ENCODE assay signal across 18 cellular contexts in genomic region chr7:41133700-41134099, GRCh38.
A peak's percentile ranks its signal among the peaks of the same experiment; 100 is the strongest.
DNase-seq lines count a peak whose midpoint lies in the region; ATAC-seq and TF ChIP-seq lines count a peak whose summit lies in the region.
"Had no signal": no experiment of that assay in that cellular context is flagged by ENCODE, and none has a peak within 500 bp of the region (broad histone marks: within the 10 kb centered on the region; RNA-seq: fewer than 3 reads in every experiment).

No MANE protein-coding gene starts in this region.

- no peak for TF ChIP-seq CTCF in OCI-LY3 (IDR thresholded peaks at IDR 0.05; ENCODE audit: low read depth, low read length)
- TF ChIP-seq CTCF in smooth muscle cell (IDR thresholded peaks at IDR 0.05; ENCODE audit: borderline replicate concordance, insufficient read depth, poor library complexity, severe bottlenecking) = no peak

- H3K4me3 ChIP-seq in OCI-LY3 (ENCODE audit: low read length) (peak overlapping the region; percentile 40), smooth muscle cell (no peak overlapping the region)
- H3K4me3 ChIP-seq: BLaER1 treated with 17β-estradiol and CSF1 and Interleukin-3, amounts not matched to agents 10 nM and 100 nM; cardiac muscle cell; tibial nerve had no signal

- H3F3A ChIP-seq in smooth muscle cell (ENCODE audit: low read depth) = peaks cover 3% of the 10 kb centered on the region

- H3K79me2 ChIP-seq in OCI-LY3 (ENCODE audit: low read length) (no peaks in the 10 kb centered on the region), smooth muscle cell (ENCODE audit: low read depth) (no peaks in the 10 kb centered on the region)

- in situ Hi-C loops in KBM-7 (cut with MboI; ENCODE audit: low pct_unique_long_range_greater_than_20kb, low sequenced_read_pairs) = no loop called here

- H3K4me2 ChIP-seq in OCI-LY3 (ENCODE audit: low read length) (peak overlapping the region; percentile 72), smooth muscle cell (peak overlapping the region; percentile 53)
- H3K4me2 ChIP-seq: KMS-11 had no signal

- ATAC-seq in GM19372 (IDR thresholded peaks at IDR 0.05; ENCODE audit: low read depth, unreplicated experiment) (peak; percentile 10), HG02885 (IDR thresholded peaks at IDR 0.05; ENCODE audit: poor library complexity, unreplicated experiment) (peak; percentile 2), HG03039 (IDR thresholded peaks at IDR 0.05; ENCODE audit: unreplicated experiment) (no peak), GM21360 (IDR thresholded peaks at IDR 0.05; ENCODE audit: unreplicated experiment) (no peak)
- ATAC-seq: T-cell had no signal

- no peaks in the 10 kb centered on the region for H3K27me3 ChIP-seq in OCI-LY3 (ENCODE audit: low read depth, low read length)
- no peaks in the 10 kb centered on the region for H3K27me3 ChIP-seq in smooth muscle cell (ENCODE audit: low read depth)
- H3K27me3 ChIP-seq: BLaER1 treated with 17β-estradiol and CSF1 and Interleukin-3, amounts not matched to agents 10 nM and 100 nM; cardiac muscle cell; tibial nerve had no signal

- no peaks in the 10 kb centered on the region for H4K20me1 ChIP-seq in OCI-LY3 (ENCODE audit: insufficient read depth, low read length)
- H4K20me1 ChIP-seq in smooth muscle cell (ENCODE audit: low read depth) = no peaks in the 10 kb centered on the region
- H4K20me1 ChIP-seq: BLaER1 treated with 17β-estradiol and CSF1 and Interleukin-3, amounts not matched to agents 10 nM and 100 nM had no signal

- H3K9ac ChIP-seq in OCI-LY3 (ENCODE audit: low read length) = peak overlapping the region; percentile 22; the same call in 1 of the 2 replicates
- no peak overlapping the region for H3K9ac ChIP-seq in smooth muscle cell (ENCODE audit: low read depth)
- H3K9ac ChIP-seq: BLaER1 treated with 17β-estradiol and CSF1 and Interleukin-3, amounts not matched to agents 10 nM and 100 nM; KMS-11 had no signal

- H3K36me3 ChIP-seq in OCI-LY3 (replicated peaks; ENCODE audit: low read depth, low read length) = no peaks in the 10 kb centered on the region
- no peaks in the 10 kb centered on the region for H3K36me3 ChIP-seq in smooth muscle cell (ENCODE audit: low read depth)
- H3K36me3 ChIP-seq: BLaER1 treated with 17β-estradiol and CSF1 and Interleukin-3, amounts not matched to agents 10 nM and 100 nM; cardiac muscle cell; tibial nerve had no signal

- H2AFZ ChIP-seq in OCI-LY3 (ENCODE audit: low read depth, low read length) (peak overlapping the region; percentile 41; the same call in 1 of the 2 replicates), smooth muscle cell (ENCODE audit: low read depth) (peak overlapping the region; percentile 41)

- DNase-seq in smooth muscle cell (lab: John Stamatoyannopoulos, UW; ENCODE audit: unreplicated experiment) = no peak
- no peak for DNase-seq in KBM-7
- DNase-seq in AG20443 (ENCODE audit: low spot score) = no peak
- DNase-seq: activated CD8-positive, alpha-beta memory T cell treated with anti-CD3 and anti-CD28 coated beads, Interleukin-2, amount 50 U/mL, for 48 hours; DMS79 treated with DMSO at 0.1 percent for 48 hours; effector CD8-positive, alpha-beta T cell; NCI-H1417 treated with DMSO at 0.1 percent for 48 hours; stimulated activated CD4-positive, alpha-beta T cell treated with anti-CD3 and anti-CD28 coated beads, Interleukin-2, amount 100 ng/mL, for 24 hours; T-cell had no signal

- H3K4me1 ChIP-seq in OCI-LY3 (ENCODE audit: low read length) (peaks cover 36% of the 10 kb centered on the region), smooth muscle cell (ENCODE audit: low read depth) (peaks cover 10% of the 10 kb centered on the region)

- H3K9me3 ChIP-seq in OCI-LY3 (ENCODE audit: insufficient read depth, low read length) (no peaks in the 10 kb centered on the region), smooth muscle cell (replicated peaks; ENCODE audit: low read depth) (no peaks in the 10 kb centered on the region)
- H3K9me3 ChIP-seq: BLaER1 treated with 17β-estradiol and CSF1 and Interleukin-3, amounts not matched to agents 10 nM and 100 nM; tibial nerve had no signal

- H3K27ac ChIP-seq in OCI-LY3 (ENCODE audit: low read length) = peak overlapping the region; percentile 65
- peak overlapping the region; percentile 35 for H3K27ac ChIP-seq in smooth muscle cell (ENCODE audit: low read depth)
- H3K27ac ChIP-seq: cardiac muscle cell, KMS-11, tibial nerve had no signal

- 86% methylated on average over 7 of the region's 7 CpGs for WGBS in smooth muscle cell (ENCODE audit: low lambda C conversion rate)

Comparison
In these comparisons a context has a peak if more than half of its experiments do, and no peak if none do; other contexts are left out.
1. ATAC-seq: peak in GM19372 (single experiment) and HG02885 (single experiment); none in HG03039 (single experiment) and GM21360 (single experiment).